In the genomic region with DNA sequence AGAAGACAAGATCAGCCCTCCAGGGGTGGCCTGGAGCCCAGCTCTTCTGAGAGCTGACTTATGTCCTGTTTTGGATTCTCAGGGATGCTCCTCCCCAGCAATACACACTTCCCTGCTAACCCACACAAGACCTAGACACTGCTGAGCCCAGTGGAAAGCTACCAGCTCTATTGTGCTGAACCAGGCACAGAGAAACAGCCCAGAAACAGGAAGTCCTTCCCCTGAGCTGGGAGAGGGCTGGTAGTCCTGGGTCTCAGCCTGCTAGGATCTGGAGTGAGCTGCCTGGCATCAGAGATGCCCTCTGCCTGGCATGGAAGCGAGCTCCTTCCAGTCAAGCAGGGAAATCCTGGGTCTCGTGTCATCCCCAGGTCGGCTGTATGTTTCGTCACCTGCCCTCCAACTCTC, we compare ENCODE assay signal across 10 cellular contexts. TPM values are rescaled to one million over a fixed set of nuclear protein-coding genes. Genes with fewer than 3 reads are reported as not detected.
DNase-seq lines count a peak whose midpoint lies in the region; ATAC-seq and TF ChIP-seq lines count a peak whose summit lies in the region.
"Had no signal": no experiment of that assay in that cellular context is flagged by ENCODE, and none has a peak within 500 bp of the region (broad histone marks: within the 10 kb centered on the region; RNA-seq: fewer than 3 reads in every experiment).

No MANE protein-coding gene starts in this region.

- H3K9me3 ChIP-seq in OCI-LY7 (ENCODE audit: low read length) (no peaks in the 10 kb centered on the region), ovary (no peaks in the 10 kb centered on the region), MG63 (no peaks in the 10 kb centered on the region)

- intact Hi-C loops in OCI-LY7 (cut with micrococcal nuclease; ENCODE audit: unreplicated experiment) = no loop called here
- intact Hi-C loops in ovary (cut with DNase I) = loop anchor here in 1 of 4 donors (10.0 kb wide), 1 partner anchor 216 kb away; a partner anchor contains a TSS

- no peak for TF ChIP-seq POLR2A in ovary (IDR thresholded peaks at IDR 0.05)

- ATAC-seq in GM23338 (no peak), HG03280 (IDR thresholded peaks at IDR 0.05; ENCODE audit: unreplicated experiment) (no peak)

- H3K4me2 ChIP-seq in GM23338 = no peak overlapping the region; the same call in 1 of the 2 replicates
- H3K4me2 ChIP-seq in OCI-LY7 (ENCODE audit: low read length) = no peak overlapping the region

- BruUV-seq in OCI-LY7 (replicated peaks; lab: Mats Ljungman, UMichigan) = no TSS peak

- 79 to 87% (median 83%) methylated on average over 3 to 4 of the region's 4 CpGs for WGBS in ovary, 3 donors

- CTCF ChIA-PET in OCI-LY7 (lab: Charles Lee; ENCODE audit: unreplicated experiment) = interaction anchor here (0.6 to 1.3 kb wide), 3 partner anchors 17 to 150 kb away, joined by 3 to 4 read pairs (median 3); no protein-coding TSS in a partner anchor

- peaks cover 61% of the 10 kb centered on the region for H3K4me1 Mint-ChIP-seq in GM23338
- peaks cover 29% of the 10 kb centered on the region for H3K4me1 Mint-ChIP-seq in HFFc6 (ENCODE audit: low read depth)

- H3K4me3 ChIP-seq in GM23338 = no peak overlapping the region; the same call in 1 of the 2 replicates
- H3K4me3 ChIP-seq in OCI-LY7 (ENCODE audit: low read depth, low read length, poor library complexity, severe bottlenecking) = no peak overlapping the region
- no peak overlapping the region for H3K4me3 ChIP-seq in ovary
- no peak overlapping the region for H3K4me3 ChIP-seq in MG63
- H3K4me3 ChIP-seq: lung had no signal

- no peak for TF ChIP-seq CTCF in GM23338 (conservative IDR thresholded peaks at IDR 0.05; ENCODE audit: low read depth in 2 of 2)
- no peak for TF ChIP-seq CTCF in OCI-LY7 (conservative IDR thresholded peaks at IDR 0.05; ENCODE audit: low read length)
- no peak for TF ChIP-seq CTCF in ovary (IDR thresholded peaks at IDR 0.05)
- no peak for TF ChIP-seq CTCF in HFFc6 (IDR thresholded peaks at IDR 0.05)

- no peak for TF ChIP-seq EP300 in ovary (IDR thresholded peaks at IDR 0.05)

- H4K20me1 ChIP-seq in GM23338 (replicated peaks; ENCODE audit: insufficient read depth) (peaks cover 20% of the 10 kb centered on the region), OCI-LY7 (ENCODE audit: insufficient read depth, low read length) (no peaks in the 10 kb centered on the region)

- H3K9me3 Mint-ChIP-seq in GM23338 (no peaks in the 10 kb centered on the region; the same call in 2 of the 3 replicates), HFFc6 (no peaks in the 10 kb centered on the region)

- H3K36me3 Mint-ChIP-seq in GM23338 (ENCODE audit: low read depth) = peaks cover 23% of the 10 kb centered on the region
- H3K36me3 Mint-ChIP-seq in HFFc6 (ENCODE audit: low read depth) = peaks cover 5% of the 10 kb centered on the region

- POLR2A ChIA-PET in OCI-LY7 (lab: Charles Lee) = interaction anchor here (0.6 to 1.1 kb wide), 3 partner anchors 17 to 272 kb away, joined by 3 read pairs; no protein-coding TSS in a partner anchor

- H2AFZ ChIP-seq in GM23338 = no peak overlapping the region
- H2AFZ ChIP-seq in OCI-LY7 (ENCODE audit: low read length) = no peak overlapping the region

- H3K36me3 ChIP-seq in GM23338 (ENCODE audit: insufficient read depth) (no peaks in the 10 kb centered on the region), OCI-LY7 (ENCODE audit: insufficient read depth, low read length) (no peaks in the 10 kb centered on the region), ovary (no peaks in the 10 kb centered on the region), MG63 (peaks cover 37% of the 10 kb centered on the region)

- H3K4me3 Mint-ChIP-seq in GM23338 (no peak overlapping the region; the same call in 2 of the 3 replicates), HFFc6 (no peak overlapping the region)

- H3K79me2 ChIP-seq in GM23338 (replicated peaks; ENCODE audit: insufficient read depth) (peaks cover 20% of the 10 kb centered on the region), OCI-LY7 (ENCODE audit: insufficient read depth, low read depth, low read length) (no peaks in the 10 kb centered on the region)

- H3K9me2 ChIP-seq in GM23338 (ENCODE audit: insufficient read depth) (no peaks in the 10 kb centered on the region), OCI-LY7 (ENCODE audit: insufficient read depth, low read length) (no peaks in the 10 kb centered on the region)

- H3F3A ChIP-seq in GM23338 (replicated peaks; ENCODE audit: low read depth) = peaks cover 40% of the 10 kb centered on the region

- H3K4me1 ChIP-seq in GM23338 (ENCODE audit: insufficient read depth) (peaks cover 43% of the 10 kb centered on the region), OCI-LY7 (ENCODE audit: insufficient read depth, low read length, poor library complexity, severe bottlenecking) (peaks cover 28% of the 10 kb centered on the region), ovary (ENCODE audit: insufficient read depth) (peaks cover 17% of the 10 kb centered on the region)

- H3K27me3 Mint-ChIP-seq in GM23338 (ENCODE audit: insufficient read depth, low read depth, poor library complexity) = peaks cover 44% of the 10 kb centered on the region
- H3K27me3 Mint-ChIP-seq in HFFc6 (ENCODE audit: insufficient read depth) = peaks cover 9% of the 10 kb centered on the region

- H3K27me3 ChIP-seq in GM23338 (ENCODE audit: insufficient read depth) (peaks cover 59% of the 10 kb centered on the region), ovary (no peaks in the 10 kb centered on the region), MG63 (no peaks in the 10 kb centered on the region)

- H3K27ac ChIP-seq in GM23338 (ENCODE audit: low read depth) = 0 out of 2 replicates have a peak overlapping the region, but pooled peaks have one; percentile 45
- H3K27ac ChIP-seq in OCI-LY7 (ENCODE audit: low read depth, low read length, poor library complexity, severe bottlenecking) = no peak overlapping the region
- peak overlapping the region; percentile 7 to 55 for H3K27ac ChIP-seq in ovary

- H3K27ac Mint-ChIP-seq in GM23338 (no peak overlapping the region), HFFc6 (no peak overlapping the region; the same call in 1 of the 2 replicates)

- DNase-seq in GM23338 (ENCODE audit: low spot score) (no peak), OCI-LY7 (ENCODE audit: low spot score) (peak; percentile 41), dermis microvascular lymphatic vessel endothelial cell (ENCODE audit: low read depth in 2 of 2) (peak; percentile 50 to 85), ovary (no peak), MG63 (no peak), HFFc6 (no peak)
- DNase-seq: NCI-H526 treated with DMSO at 0.1 percent for 48 hours had no signal

RNA-seq across cellular contexts. Expression of a gene that starts 1.2 kb away (rescaled TPM):
- 1.0 and 4.7 TPM in 2 replicates for total RNA-seq in GM23338 (2014; rRNA removed; shearing (Covaris generic))
- 3.7 and 3.9 TPM in 2 replicates for polyA plus RNA-seq in GM23338 (2016; fragmentation: Nextera tagmentation; extraction: Ambion mirVana)
- total RNA-seq in OCI-LY7 (2014; rRNA removed; shearing (Covaris generic)) = 0.19 and 0.62 TPM in 2 replicates
- 0.26 TPM in 1 of 2 replicates, not detected in the other for total RNA-seq in OCI-LY7 (2022)
- total RNA-seq in dermis microvascular lymphatic vessel endothelial cell = under 0.01 and 0.13 TPM in 2 replicates
- 10 to 100 TPM in 6 of 7 donors, 1 to 10 TPM in 1; 8.5 to 21.8 (median 16.0) TPM for total RNA-seq in ovary
- 10 to 100 TPM in 1 of 2 donors, 1 to 10 TPM in 1; 4.7 to 13.7 TPM for polyA plus RNA-seq in ovary
- total RNA-seq in MG63 (2014; rRNA removed; shearing (Covaris generic); ENCODE audit: low replicate concordance) = 0.17 TPM in 1 of 2 replicates, not detected in the other
- under 1 TPM; 0.15 to 0.64 (median 0.50) TPM for total RNA-seq in HFFc6 (2021; fragmentation: NEBNext Ultra II Directional; extraction: Animal tissue kit (Norgen Biotek cat#: 25700))
- total RNA-seq: Daoy had no signal

RNA-seq across cellular contexts. Expression of a gene that starts 4.9 kb away (rescaled TPM):
- total RNA-seq in GM23338 (2014; rRNA removed; shearing (Covaris generic)) = 82.4 and 111 TPM in 2 replicates
- polyA plus RNA-seq in GM23338 (2016; fragmentation: Nextera tagmentation; extraction: Ambion mirVana) = 238 and 270 TPM in 2 replicates
- 6.3 and 7.8 TPM in 2 replicates for total RNA-seq in OCI-LY7 (2014; rRNA removed; shearing (Covaris generic))
- 9.8 and 11.8 TPM in 2 replicates for total RNA-seq in OCI-LY7 (2022)
- 43.3 and 50.8 TPM in 2 replicates for total RNA-seq in dermis microvascular lymphatic vessel endothelial cell
- 1,000 to 10,000 TPM in 1 of 7 donors, 100 to 1,000 TPM in 6; 100 to 1,013 (median 576) TPM for total RNA-seq in ovary
- 100 to 1,000 TPM; 550 to 594 TPM for polyA plus RNA-seq in ovary
- 272 and 328 TPM in 2 replicates for total RNA-seq in MG63 (2014; rRNA removed; shearing (Covaris generic); ENCODE audit: low replicate concordance)
- 100 to 1,000 TPM; 423 to 607 (median 561) TPM for total RNA-seq in HFFc6 (2021; fragmentation: NEBNext Ultra II Directional; extraction: Animal tissue kit (Norgen Biotek cat#: 25700))

RNA-seq across cellular contexts. Expression of a gene that starts 18.2 kb away (rescaled TPM):
- total RNA-seq in GM23338 (2014; rRNA removed; shearing (Covaris generic)) = 289 and 292 TPM in 2 replicates
- polyA plus RNA-seq in GM23338 (2016; fragmentation: Nextera tagmentation; extraction: Ambion mirVana) (280 and 283 TPM in 2 replicates), ovary (100 to 1,000 TPM; 130 to 138 TPM)
- 87.3 and 96.2 TPM in 2 replicates for total RNA-seq in OCI-LY7 (2014; rRNA removed; shearing (Covaris generic))
- total RNA-seq in OCI-LY7 (2022) (79.7 and 81.3 TPM in 2 replicates), dermis microvascular lymphatic vessel endothelial cell (76.4 and 115 TPM in 2 replicates), ovary (100 to 1,000 TPM in 6 of 7 donors, 10 to 100 TPM in 1; 64.1 to 162 (median 141) TPM)
- 178 and 274 TPM in 2 replicates for total RNA-seq in MG63 (2014; rRNA removed; shearing (Covaris generic); ENCODE audit: low replicate concordance)
- 100 to 1,000 TPM; 273 to 329 (median 298) TPM for total RNA-seq in HFFc6 (2021; fragmentation: NEBNext Ultra II Directional; extraction: Animal tissue kit (Norgen Biotek cat#: 25700))

RNA-seq across cellular contexts. Expression of a gene that starts 18.2 kb away (rescaled TPM):
- 1.5 and 2.2 TPM in 2 replicates for total RNA-seq in GM23338 (2014; rRNA removed; shearing (Covaris generic))
- 2.0 and 2.1 TPM in 2 replicates for polyA plus RNA-seq in GM23338 (2016; fragmentation: Nextera tagmentation; extraction: Ambion mirVana)
- total RNA-seq in OCI-LY7 (2014; rRNA removed; shearing (Covaris generic)) = not detected in 2 replicates
- not detected in 2 replicates for total RNA-seq in OCI-LY7 (2022)
- not detected in 2 replicates for total RNA-seq in dermis microvascular lymphatic vessel endothelial cell
- total RNA-seq in ovary = 10 to 100 TPM in 4 of 7 donors, 1 to 10 TPM in 3; 2.1 to 12.5 (median 10.3) TPM
- 10 to 100 TPM in 1 of 2 donors, 1 to 10 TPM in 1; 7.3 to 40.2 TPM for polyA plus RNA-seq in ovary
- not detected in 2 replicates for total RNA-seq in MG63 (2014; rRNA removed; shearing (Covaris generic); ENCODE audit: low replicate concordance)
- total RNA-seq in HFFc6 (2021; fragmentation: NEBNext Ultra II Directional; extraction: Animal tissue kit (Norgen Biotek cat#: 25700)) = under 1 TPM in 3 of 6 experiments, not detected in 3; 0.11 to 0.25 (median 0.11) TPM
- total RNA-seq: Daoy had no signal

RNA-seq across cellular contexts. Expression of a gene that starts 47.2 kb away (rescaled TPM):
- total RNA-seq in GM23338 (2014; rRNA removed; shearing (Covaris generic)) = 51.9 and 53.9 TPM in 2 replicates
- polyA plus RNA-seq in GM23338 (2016; fragmentation: Nextera tagmentation; extraction: Ambion mirVana) (36.9 and 37.7 TPM in 2 replicates), ovary (10 to 100 TPM; 45.7 to 74.8 TPM)
- 64.8 and 71.2 TPM in 2 replicates for total RNA-seq in OCI-LY7 (2014; rRNA removed; shearing (Covaris generic))
- total RNA-seq in OCI-LY7 (2022) (51.1 and 53.8 TPM in 2 replicates), dermis microvascular lymphatic vessel endothelial cell (35.8 and 50.4 TPM in 2 replicates), ovary (10 to 100 TPM; 36.4 to 61.4 (median 48.4) TPM)
- 91.3 and 125 TPM in 2 replicates for total RNA-seq in MG63 (2014; rRNA removed; shearing (Covaris generic); ENCODE audit: low replicate concordance)
- 100 to 1,000 TPM; 103 to 122 (median 108) TPM for total RNA-seq in HFFc6 (2021; fragmentation: NEBNext Ultra II Directional; extraction: Animal tissue kit (Norgen Biotek cat#: 25700))

Comparison
In these comparisons a context has a peak if more than half of its experiments do, and no peak if none do; other contexts are left out.
1. DNase-seq: peak in OCI-LY7 (single experiment) and dermis microvascular lymphatic vessel endothelial cell (2 of 2); none in GM23338 (single experiment), ovary (0 of 5), MG63 (single experiment) and HFFc6 (single experiment).